ENCODE assay signal across 1 cellular context in the genomic region with DNA sequence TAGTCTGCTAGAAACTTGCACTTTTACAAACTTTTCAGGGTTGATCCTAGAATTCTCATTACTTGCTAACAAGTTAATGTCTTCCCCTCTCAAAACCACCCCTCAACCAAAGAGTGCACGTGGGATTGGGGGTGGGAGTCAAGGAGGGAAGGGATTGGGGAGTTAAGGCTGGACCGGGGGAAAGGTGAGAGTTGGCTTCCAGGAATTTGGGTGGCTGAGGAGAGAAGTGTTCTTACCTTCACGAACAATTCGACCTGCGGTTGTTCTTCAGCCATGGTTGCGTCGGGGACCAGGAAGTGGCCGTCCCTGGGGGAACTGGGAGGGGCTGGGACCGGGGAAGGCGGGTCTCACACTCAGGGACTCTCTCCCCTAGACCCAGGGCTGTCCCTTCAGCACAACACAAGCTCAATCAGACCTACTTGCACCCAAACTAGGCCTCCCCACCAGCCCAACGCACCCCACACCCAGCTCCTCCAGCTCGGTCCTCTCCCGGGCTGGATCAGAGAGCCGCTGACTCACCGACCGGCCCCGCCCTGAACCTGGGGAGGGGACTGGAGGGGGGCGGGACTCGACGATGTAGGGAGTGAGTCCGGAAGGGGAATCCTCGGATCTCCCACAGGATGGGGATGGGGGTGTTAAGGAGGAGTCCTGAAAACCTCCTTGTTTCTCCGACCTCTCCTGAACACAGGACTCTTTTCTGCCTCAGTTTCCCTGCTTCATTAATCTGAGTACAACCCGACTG.
TF ChIP-seq lines count a peak whose summit lies in the region.

A gene (minus strand): TSS at position 505 of the 742 bp plus-strand sequence. CDS start 230 bp downstream, at position 275.

TF ChIP-seq in K562, 482 proteins besides CTCF, POLR2A, EP300 and RAD21 (continued from another document and continues in another):
- TF ChIP-seq, protein P1, sequence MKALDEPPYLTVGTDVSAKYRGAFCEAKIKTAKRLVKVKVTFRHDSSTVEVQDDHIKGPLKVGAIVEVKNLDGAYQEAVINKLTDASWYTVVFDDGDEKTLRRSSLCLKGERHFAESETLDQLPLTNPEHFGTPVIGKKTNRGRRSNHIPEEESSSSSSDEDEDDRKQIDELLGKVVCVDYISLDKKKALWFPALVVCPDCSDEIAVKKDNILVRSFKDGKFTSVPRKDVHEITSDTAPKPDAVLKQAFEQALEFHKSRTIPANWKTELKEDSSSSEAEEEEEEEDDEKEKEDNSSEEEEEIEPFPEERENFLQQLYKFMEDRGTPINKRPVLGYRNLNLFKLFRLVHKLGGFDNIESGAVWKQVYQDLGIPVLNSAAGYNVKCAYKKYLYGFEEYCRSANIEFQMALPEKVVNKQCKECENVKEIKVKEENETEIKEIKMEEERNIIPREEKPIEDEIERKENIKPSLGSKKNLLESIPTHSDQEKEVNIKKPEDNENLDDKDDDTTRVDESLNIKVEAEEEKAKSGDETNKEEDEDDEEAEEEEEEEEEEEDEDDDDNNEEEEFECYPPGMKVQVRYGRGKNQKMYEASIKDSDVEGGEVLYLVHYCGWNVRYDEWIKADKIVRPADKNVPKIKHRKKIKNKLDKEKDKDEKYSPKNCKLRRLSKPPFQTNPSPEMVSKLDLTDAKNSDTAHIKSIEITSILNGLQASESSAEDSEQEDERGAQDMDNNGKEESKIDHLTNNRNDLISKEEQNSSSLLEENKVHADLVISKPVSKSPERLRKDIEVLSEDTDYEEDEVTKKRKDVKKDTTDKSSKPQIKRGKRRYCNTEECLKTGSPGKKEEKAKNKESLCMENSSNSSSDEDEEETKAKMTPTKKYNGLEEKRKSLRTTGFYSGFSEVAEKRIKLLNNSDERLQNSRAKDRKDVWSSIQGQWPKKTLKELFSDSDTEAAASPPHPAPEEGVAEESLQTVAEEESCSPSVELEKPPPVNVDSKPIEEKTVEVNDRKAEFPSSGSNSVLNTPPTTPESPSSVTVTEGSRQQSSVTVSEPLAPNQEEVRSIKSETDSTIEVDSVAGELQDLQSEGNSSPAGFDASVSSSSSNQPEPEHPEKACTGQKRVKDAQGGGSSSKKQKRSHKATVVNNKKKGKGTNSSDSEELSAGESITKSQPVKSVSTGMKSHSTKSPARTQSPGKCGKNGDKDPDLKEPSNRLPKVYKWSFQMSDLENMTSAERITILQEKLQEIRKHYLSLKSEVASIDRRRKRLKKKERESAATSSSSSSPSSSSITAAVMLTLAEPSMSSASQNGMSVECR (CRISPR knock-in tag; IDR thresholded peaks at IDR 0.05): peak; percentile 76
- TF ChIP-seq, protein P2, sequence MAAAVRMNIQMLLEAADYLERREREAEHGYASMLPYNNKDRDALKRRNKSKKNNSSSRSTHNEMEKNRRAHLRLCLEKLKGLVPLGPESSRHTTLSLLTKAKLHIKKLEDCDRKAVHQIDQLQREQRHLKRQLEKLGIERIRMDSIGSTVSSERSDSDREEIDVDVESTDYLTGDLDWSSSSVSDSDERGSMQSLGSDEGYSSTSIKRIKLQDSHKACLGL (CRISPR knock-in tag; IDR thresholded peaks at IDR 0.05; ENCODE audit: borderline replicate concordance, poor library complexity, severe bottlenecking): peak; percentile 28
- TF ChIP-seq SRSF3 (IDR thresholded peaks at IDR 0.05; ENCODE audit: insufficient read depth, low read length) (no peak), NR4A1 (CRISPR knock-in tag; IDR thresholded peaks at IDR 0.05) (no peak), NR4A1 (tag; IDR thresholded peaks at IDR 0.05) (peak; percentile 76), NFIC (IDR thresholded peaks at IDR 0.05) (no peak), ZNF830 (CRISPR knock-in tag; IDR thresholded peaks at IDR 0.05) (peak; percentile 51; the same call in 1 of the 2 replicates), MAFF (IDR thresholded peaks at IDR 0.05; ENCODE audit: low read length) (no peak), GABPB2 (CRISPR knock-in tag; conservative IDR thresholded peaks at IDR 0.05) (peak; percentile 86; the same call in 1 of the 2 replicates), CC2D1A (IDR thresholded peaks at IDR 0.05) (peak; percentile 83; the same call in 1 of the 2 replicates), KLF10 (CRISPR knock-in tag; IDR thresholded peaks at IDR 0.05) (0 out of 2 replicates have a peak, but pooled peaks have one; percentile 62), HIVEP1 (CRISPR knock-in tag; IDR thresholded peaks at IDR 0.05) (peak; percentile 92), ZNF696 (CRISPR knock-in tag; conservative IDR thresholded peaks at IDR 0.05) (no peak), HNRNPH1 (optimal IDR thresholded peaks at IDR 0.05; ENCODE audit: low read depth, low read length) (no peak), NFATC3 (IDR thresholded peaks at IDR 0.05) (peak; percentile 65; the same call in 1 of the 2 replicates), ZNF174 (CRISPR knock-in tag; IDR thresholded peaks at IDR 0.05) (0 out of 2 replicates have a peak, but pooled peaks have one; percentile 7), NFIX (CRISPR knock-in tag; IDR thresholded peaks at IDR 0.05; ENCODE audit: low read depth) (no peak), ZNF707 (CRISPR knock-in tag; conservative IDR thresholded peaks at IDR 0.05) (no peak), ZNF780A (CRISPR knock-in tag; IDR thresholded peaks at IDR 0.05) (0 out of 2 replicates have a peak, but pooled peaks have one; percentile 26), CBFA2T3 (IDR thresholded peaks at IDR 0.05) (no peak), ZC3H8 (IDR thresholded peaks at IDR 0.05) (no peak), KDM5B (IDR thresholded peaks at IDR 0.05; ENCODE audit: insufficient replicate concordance, low read depth, low read length) (peak; percentile 88), BRCA1 (IDR thresholded peaks at IDR 0.05) (no peak), BRCA1 (CRISPR knock-in tag; IDR thresholded peaks at IDR 0.05) (no peak), POLR2G (IDR thresholded peaks at IDR 0.05; ENCODE audit: low read depth, low read length) (peak; percentile 97), ZNF184 (CRISPR knock-in tag; IDR thresholded peaks at IDR 0.05) (no peak), ZKSCAN1 (IDR thresholded peaks at IDR 0.05; ENCODE audit: low read depth, low read length) (0 out of 2 replicates have a peak, but pooled peaks have one; percentile 27), SIN3B (IDR thresholded peaks at IDR 0.05; ENCODE audit: low read depth) (no peak), SLC30A9 (CRISPR knock-in tag; IDR thresholded peaks at IDR 0.05) (0 out of 2 replicates have a peak, but pooled peaks have one; percentile 3), POLR2B (IDR thresholded peaks at IDR 0.05; ENCODE audit: low read depth, partially characterized antibody) (peak; percentile 99)
- TF ChIP-seq, protein P3, sequence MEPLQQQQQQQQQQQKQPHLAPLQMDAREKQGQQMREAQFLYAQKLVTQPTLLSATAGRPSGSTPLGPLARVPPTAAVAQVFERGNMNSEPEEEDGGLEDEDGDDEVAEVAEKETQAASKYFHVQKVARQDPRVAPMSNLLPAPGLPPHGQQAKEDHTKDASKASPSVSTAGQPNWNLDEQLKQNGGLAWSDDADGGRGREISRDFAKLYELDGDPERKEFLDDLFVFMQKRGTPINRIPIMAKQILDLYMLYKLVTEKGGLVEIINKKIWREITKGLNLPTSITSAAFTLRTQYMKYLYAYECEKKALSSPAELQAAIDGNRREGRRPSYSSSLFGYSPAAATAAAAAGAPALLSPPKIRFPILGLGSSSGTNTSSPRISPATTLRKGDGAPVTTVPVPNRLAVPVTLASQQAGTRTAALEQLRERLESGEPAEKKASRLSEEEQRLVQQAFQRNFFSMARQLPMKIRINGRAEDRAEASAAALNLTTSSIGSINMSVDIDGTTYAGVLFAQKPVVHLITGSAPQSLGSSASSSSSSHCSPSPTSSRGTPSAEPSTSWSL (CRISPR knock-in tag; IDR thresholded peaks at IDR 0.05; ENCODE audit: borderline replicate concordance): no peak
- TF ChIP-seq, protein P4, sequence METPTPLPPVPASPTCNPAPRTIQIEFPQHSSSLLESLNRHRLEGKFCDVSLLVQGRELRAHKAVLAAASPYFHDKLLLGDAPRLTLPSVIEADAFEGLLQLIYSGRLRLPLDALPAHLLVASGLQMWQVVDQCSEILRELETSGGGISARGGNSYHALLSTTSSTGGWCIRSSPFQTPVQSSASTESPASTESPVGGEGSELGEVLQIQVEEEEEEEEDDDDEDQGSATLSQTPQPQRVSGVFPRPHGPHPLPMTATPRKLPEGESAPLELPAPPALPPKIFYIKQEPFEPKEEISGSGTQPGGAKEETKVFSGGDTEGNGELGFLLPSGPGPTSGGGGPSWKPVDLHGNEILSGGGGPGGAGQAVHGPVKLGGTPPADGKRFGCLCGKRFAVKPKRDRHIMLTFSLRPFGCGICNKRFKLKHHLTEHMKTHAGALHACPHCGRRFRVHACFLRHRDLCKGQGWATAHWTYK (CRISPR knock-in tag; IDR thresholded peaks at IDR 0.05): peak; percentile 80
- TF ChIP-seq, protein P5, sequence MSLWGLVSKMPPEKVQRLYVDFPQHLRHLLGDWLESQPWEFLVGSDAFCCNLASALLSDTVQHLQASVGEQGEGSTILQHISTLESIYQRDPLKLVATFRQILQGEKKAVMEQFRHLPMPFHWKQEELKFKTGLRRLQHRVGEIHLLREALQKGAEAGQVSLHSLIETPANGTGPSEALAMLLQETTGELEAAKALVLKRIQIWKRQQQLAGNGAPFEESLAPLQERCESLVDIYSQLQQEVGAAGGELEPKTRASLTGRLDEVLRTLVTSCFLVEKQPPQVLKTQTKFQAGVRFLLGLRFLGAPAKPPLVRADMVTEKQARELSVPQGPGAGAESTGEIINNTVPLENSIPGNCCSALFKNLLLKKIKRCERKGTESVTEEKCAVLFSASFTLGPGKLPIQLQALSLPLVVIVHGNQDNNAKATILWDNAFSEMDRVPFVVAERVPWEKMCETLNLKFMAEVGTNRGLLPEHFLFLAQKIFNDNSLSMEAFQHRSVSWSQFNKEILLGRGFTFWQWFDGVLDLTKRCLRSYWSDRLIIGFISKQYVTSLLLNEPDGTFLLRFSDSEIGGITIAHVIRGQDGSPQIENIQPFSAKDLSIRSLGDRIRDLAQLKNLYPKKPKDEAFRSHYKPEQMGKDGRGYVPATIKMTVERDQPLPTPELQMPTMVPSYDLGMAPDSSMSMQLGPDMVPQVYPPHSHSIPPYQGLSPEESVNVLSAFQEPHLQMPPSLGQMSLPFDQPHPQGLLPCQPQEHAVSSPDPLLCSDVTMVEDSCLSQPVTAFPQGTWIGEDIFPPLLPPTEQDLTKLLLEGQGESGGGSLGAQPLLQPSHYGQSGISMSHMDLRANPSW (CRISPR knock-in tag; IDR thresholded peaks at IDR 0.05): 0 out of 2 replicates have a peak, but pooled peaks have one; percentile 2
- TF ChIP-seq, protein P6, sequence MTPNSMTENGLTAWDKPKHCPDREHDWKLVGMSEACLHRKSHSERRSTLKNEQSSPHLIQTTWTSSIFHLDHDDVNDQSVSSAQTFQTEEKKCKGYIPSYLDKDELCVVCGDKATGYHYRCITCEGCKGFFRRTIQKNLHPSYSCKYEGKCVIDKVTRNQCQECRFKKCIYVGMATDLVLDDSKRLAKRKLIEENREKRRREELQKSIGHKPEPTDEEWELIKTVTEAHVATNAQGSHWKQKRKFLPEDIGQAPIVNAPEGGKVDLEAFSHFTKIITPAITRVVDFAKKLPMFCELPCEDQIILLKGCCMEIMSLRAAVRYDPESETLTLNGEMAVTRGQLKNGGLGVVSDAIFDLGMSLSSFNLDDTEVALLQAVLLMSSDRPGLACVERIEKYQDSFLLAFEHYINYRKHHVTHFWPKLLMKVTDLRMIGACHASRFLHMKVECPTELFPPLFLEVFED (CRISPR knock-in tag; conservative IDR thresholded peaks at IDR 0.05): peak; percentile 91
- TF ChIP-seq, protein P7, sequence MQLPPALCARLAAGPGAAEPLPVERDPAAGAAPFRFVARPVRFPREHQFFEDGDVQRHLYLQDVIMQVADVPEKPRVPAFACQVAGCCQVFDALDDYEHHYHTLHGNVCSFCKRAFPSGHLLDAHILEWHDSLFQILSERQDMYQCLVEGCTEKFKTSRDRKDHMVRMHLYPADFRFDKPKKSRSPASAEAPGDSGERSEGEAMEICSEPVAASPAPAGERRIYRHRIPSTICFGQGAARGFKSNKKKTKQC (CRISPR knock-in tag; IDR thresholded peaks at IDR 0.05): no peak
- TF ChIP-seq, protein P8, sequence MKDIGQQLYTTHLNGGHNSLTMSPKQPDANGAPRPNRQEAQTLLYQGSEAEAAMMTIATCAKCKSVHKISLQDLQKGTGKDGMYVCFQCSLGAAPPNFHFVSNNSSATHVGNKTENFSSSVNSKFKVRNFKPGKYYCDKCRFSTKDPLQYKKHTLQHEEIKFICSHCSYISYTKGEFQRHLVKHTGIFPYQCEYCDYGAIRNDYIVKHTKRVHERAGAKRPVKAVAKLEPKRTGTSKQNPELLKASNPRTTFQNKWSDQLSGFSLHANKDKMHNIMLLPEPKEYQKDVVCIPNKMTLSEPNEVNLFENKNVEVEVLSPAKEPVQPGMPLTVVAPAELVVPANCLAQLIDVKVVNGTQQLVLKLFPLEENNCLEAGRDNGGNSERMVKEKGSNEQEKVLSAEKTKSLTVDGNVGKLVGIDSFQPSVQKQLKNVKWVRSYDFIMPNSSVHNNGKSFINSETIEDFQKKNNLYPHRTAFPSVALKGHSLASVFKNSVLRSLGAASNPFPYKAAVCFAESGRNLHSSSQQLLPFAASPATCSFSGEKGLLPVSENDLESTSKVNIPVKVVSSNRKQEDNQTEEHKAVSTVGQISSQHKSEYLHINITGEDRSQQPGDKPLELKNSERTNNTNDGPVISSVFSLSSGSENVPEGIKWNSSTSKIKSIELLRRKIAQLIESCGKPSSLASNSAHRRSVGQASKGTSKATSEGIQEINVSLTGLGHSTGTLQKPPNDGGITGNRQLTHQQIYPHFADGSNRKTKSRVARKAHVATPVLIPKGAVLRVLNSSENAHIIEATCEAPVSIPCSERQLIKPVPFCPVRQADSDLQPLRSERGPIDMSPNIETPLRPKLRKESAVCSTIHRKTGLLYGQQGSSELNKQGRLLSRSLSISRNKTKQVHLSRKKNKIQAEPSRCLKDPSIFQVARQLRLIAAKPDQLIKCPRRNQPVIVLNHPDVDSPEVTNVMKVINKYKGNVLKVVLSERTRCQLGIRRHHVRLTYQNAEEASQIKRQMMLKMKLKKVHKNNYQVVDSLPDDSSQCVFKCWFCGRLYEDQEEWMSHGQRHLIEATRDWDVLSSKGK (CRISPR knock-in tag; IDR thresholded peaks at IDR 0.05): peak; percentile 8; the same call in 1 of the 2 replicates
- TF ChIP-seq, protein P9, sequence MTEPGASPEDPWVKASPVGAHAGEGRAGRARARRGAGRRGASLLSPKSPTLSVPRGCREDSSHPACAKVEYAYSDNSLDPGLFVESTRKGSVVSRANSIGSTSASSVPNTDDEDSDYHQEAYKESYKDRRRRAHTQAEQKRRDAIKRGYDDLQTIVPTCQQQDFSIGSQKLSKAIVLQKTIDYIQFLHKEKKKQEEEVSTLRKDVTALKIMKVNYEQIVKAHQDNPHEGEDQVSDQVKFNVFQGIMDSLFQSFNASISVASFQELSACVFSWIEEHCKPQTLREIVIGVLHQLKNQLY (CRISPR knock-in tag; conservative IDR thresholded peaks at IDR 0.05): peak in 1 of 2 experiments; percentile 76; a peak in 1 of 4 replicates
- TF ChIP-seq, protein P10, sequence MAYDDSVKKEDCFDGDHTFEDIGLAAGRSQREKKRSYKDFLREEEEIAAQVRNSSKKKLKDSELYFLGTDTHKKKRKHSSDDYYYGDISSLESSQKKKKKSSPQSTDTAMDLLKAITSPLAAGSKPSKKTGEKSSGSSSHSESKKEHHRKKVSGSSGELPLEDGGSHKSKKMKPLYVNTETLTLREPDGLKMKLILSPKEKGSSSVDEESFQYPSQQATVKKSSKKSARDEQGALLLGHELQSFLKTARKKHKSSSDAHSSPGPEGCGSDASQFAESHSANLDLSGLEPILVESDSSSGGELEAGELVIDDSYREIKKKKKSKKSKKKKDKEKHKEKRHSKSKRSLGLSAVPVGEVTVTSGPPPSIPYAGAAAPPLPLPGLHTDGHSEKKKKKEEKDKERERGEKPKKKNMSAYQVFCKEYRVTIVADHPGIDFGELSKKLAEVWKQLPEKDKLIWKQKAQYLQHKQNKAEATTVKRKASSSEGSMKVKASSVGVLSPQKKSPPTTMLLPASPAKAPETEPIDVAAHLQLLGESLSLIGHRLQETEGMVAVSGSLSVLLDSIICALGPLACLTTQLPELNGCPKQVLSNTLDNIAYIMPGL (CRISPR knock-in tag; IDR thresholded peaks at IDR 0.05): peak; percentile 82; the same call in 1 of the 2 replicates
